In genomic region chr10:80471715-80472233, GRCh38 we compare ENCODE assay signal across 8 cellular contexts. TPM values are rescaled to one million over a fixed set of nuclear protein-coding genes. Genes with fewer than 3 reads are reported as not detected.
DNase-seq lines count a peak whose midpoint lies in the region; ATAC-seq and TF ChIP-seq lines count a peak whose summit lies in the region.

No MANE protein-coding gene starts in this region.

- ATAC-seq in GM18499 (IDR thresholded peaks at IDR 0.05; ENCODE audit: insufficient read depth, unreplicated experiment) (peak; percentile 37), GM21723 (IDR thresholded peaks at IDR 0.05; ENCODE audit: unreplicated experiment) (peak; percentile 60)
- ATAC-seq in stimulated activated naive CD8-positive, alpha-beta T cell treated with anti-CD3 and anti-CD28 coated beads, Interleukin-15, amount 100 ng/mL, for 72 hours = peak; percentile 70

- no peaks in the 10 kb centered on the region for H3K27me3 Mint-ChIP-seq in MCF 10A (ENCODE audit: insufficient read depth, unreplicated experiment)
- H3K27me3 Mint-ChIP-seq in stimulated activated naive CD8-positive, alpha-beta T cell treated with anti-CD3 and anti-CD28 coated beads, Interleukin-15, amount 100 ng/mL, for 72 hours = no peaks in the 10 kb centered on the region

- peaks cover 50% of the 10 kb centered on the region for H3K4me1 Mint-ChIP-seq in MCF 10A (ENCODE audit: insufficient read depth, unreplicated experiment)
- peaks cover 93% of the 10 kb centered on the region for H3K4me1 Mint-ChIP-seq in stimulated activated naive CD8-positive, alpha-beta T cell treated with anti-CD3 and anti-CD28 coated beads, Interleukin-15, amount 100 ng/mL, for 72 hours

- intact Hi-C loops in MCF 10A (cut with micrococcal nuclease) = loop anchor here (1.0 to 2.0 kb wide), 3 partner anchors 12 to 27 kb away; partner anchors contain the start of gene TSPAN14

- H3K9me3 Mint-ChIP-seq in MCF 10A (ENCODE audit: unreplicated experiment) = no peaks in the 10 kb centered on the region
- H3K9me3 Mint-ChIP-seq in stimulated activated naive CD8-positive, alpha-beta T cell treated with anti-CD3 and anti-CD28 coated beads, Interleukin-15, amount 100 ng/mL, for 72 hours = no peaks in the 10 kb centered on the region

- peak; percentile 60 for DNase-seq in LoVo (ENCODE audit: low spot score)
- DNase-seq in MCF 10A (ENCODE audit: unreplicated experiment) = peak; percentile 95
- peak; percentile 69 to 74 for DNase-seq in stimulated activated naive CD8-positive, alpha-beta T cell treated with anti-CD3 and anti-CD28 coated beads, Interleukin-15, amount 100 ng/mL, for 72 hours
- no peak for DNase-seq in GM10248 (ENCODE audit: extremely low spot score)
- no peak for DNase-seq in C1 segment of cervical spinal cord (lab: John Stamatoyannopoulos, UW)
- no peak for DNase-seq in G401 (ENCODE audit: low spot score)

- TF ChIP-seq CTCF in MCF 10A (IDR thresholded peaks at IDR 0.05; ENCODE audit: unreplicated experiment) (no peak), GM10248 (IDR thresholded peaks at IDR 0.05; ENCODE audit: control extremely low read depth, extremely low read depth, low read depth, missing control alignments) (no peak)

- H3K4me3 Mint-ChIP-seq in MCF 10A (ENCODE audit: unreplicated experiment) = peak overlapping the region; percentile 38
- H3K4me3 Mint-ChIP-seq in stimulated activated naive CD8-positive, alpha-beta T cell treated with anti-CD3 and anti-CD28 coated beads, Interleukin-15, amount 100 ng/mL, for 72 hours = peak overlapping the region; percentile 80 to 81

- TSS peak; percentile 100 for BruUV-seq in MCF 10A (replicated peaks; lab: Mats Ljungman, UMichigan)

- CTCF ChIA-PET in MCF 10A (lab: Yijun Ruan, JAX) (interaction anchor here (0.7 to 33.7 kb wide), 9 partner anchors 9 to 34 kb away, joined by 3 to 923 read pairs (median 5); no protein-coding TSS in a partner anchor), GM10248 (lab: Yijun Ruan, JAX) (interaction anchor here (1.5 to 50.4 kb wide), 9 partner anchors 8 to 89 kb away, joined by 3 to 1060 read pairs (median 12); no protein-coding TSS in a partner anchor)

- H3K36me3 Mint-ChIP-seq in MCF 10A (ENCODE audit: insufficient read depth, unreplicated experiment) = peaks cover 28% of the 10 kb centered on the region

- peak overlapping the region; percentile 99 for H3K27ac Mint-ChIP-seq in MCF 10A (ENCODE audit: low read depth, unreplicated experiment)
- peak overlapping the region; percentile 95 to 98 for H3K27ac Mint-ChIP-seq in stimulated activated naive CD8-positive, alpha-beta T cell treated with anti-CD3 and anti-CD28 coated beads, Interleukin-15, amount 100 ng/mL, for 72 hours

- POLR2A ChIA-PET in MCF 10A (lab: Yijun Ruan, JAX) (interaction anchor here (0.7 to 11.9 kb wide), 8 partner anchors 13 to 308 kb away, joined by 3 to 205 read pairs (median 5); partner anchors contain the start of gene TSPAN14), GM10248 (lab: Yijun Ruan, JAX) (no interaction called here)

- in situ Hi-C loops in G401 (cut with HindIII; ENCODE audit: low sequenced_read_pairs) = no loop called here

RNA-seq across cellular contexts. Expression of gene TSPAN14, which starts 17.7 kb away (rescaled TPM):
- 46.9 and 53.7 TPM in 2 replicates for total RNA-seq in MCF 10A (2022)
- 8.5 and 24.5 TPM in 2 replicates for total RNA-seq in G401 (2014; rRNA removed; shearing (Covaris generic))

Comparison
In these comparisons a context has a peak if more than half of its experiments do, and no peak if none do; other contexts are left out.
1. DNase-seq: peak in LoVo (single experiment), MCF 10A (single experiment) and stimulated activated naive CD8-positive, alpha-beta T cell treated with anti-CD3 and anti-CD28 coated beads, Interleukin-15, amount 100 ng/mL, for 72 hours (2 of 2); none in GM10248 (single experiment), C1 segment of cervical spinal cord (0 of 14) and G401 (single experiment).
2. Peak in every context shown above with its lines, with median percentiles within 50 percentile points of each other: ATAC-seq.